ENCODE assay signal across 10 cellular contexts in genomic region chr7:64883113-64883905, GRCh38. TPM values are rescaled to one million over a fixed set of nuclear protein-coding genes. Genes with fewer than 3 reads are reported as not detected.
DNase-seq lines count a peak whose midpoint lies in the region; ATAC-seq lines count a peak whose summit lies in the region.
"Had no signal": no experiment of that assay in that cellular context is flagged by ENCODE, and none has a peak within 500 bp of the region (broad histone marks: within the 10 kb centered on the region; RNA-seq: fewer than 3 reads in every experiment).

No MANE protein-coding gene starts in this region.

- peak overlapping the region; percentile 42 for H3K4me3 ChIP-seq in right cardiac atrium (ENCODE audit: low read length)

- peaks cover 3% of the 10 kb centered on the region for H3K4me1 Mint-ChIP-seq in activated T-helper 17 cell treated with anti-CD3 and anti-CD28 coated beads, Interleukin-2, amount 50 U/mL, for 72 hours
- H3K4me1 Mint-ChIP-seq in stimulated activated memory B cell treated with anti-CD40 and anti-IgM and Interleukin-4, amounts not matched to agents 10 μg/mL and 1 μg/mL and 100 μg/mL, for 72 hours: peaks cover 21% of the 10 kb centered on the region

- intact Hi-C loops in right cardiac atrium (cut with DNase I): no loop called here

- DNase-seq in NCI-H748 (lab: John Stamatoyannopoulos, UW; ENCODE audit: unreplicated experiment) (peak; percentile 29), NCI-H748 treated with DMSO at 0.1 percent for 48 hours (lab: John Stamatoyannopoulos, UW) (no peak), right cardiac atrium (peak in 2 of 3 donors; percentile 65 to 72), RKO (ENCODE audit: low spot score) (no peak)
- no peak for DNase-seq in activated CD4-positive, CD25-positive, alpha-beta regulatory T cell treated with anti-CD3 and anti-CD28 coated beads, Interleukin-2, amount 50 U/mL, for 72 hours
- DNase-seq: MM.1S had no signal

- no peaks in the 10 kb centered on the region for H3K9me3 Mint-ChIP-seq in activated T-helper 17 cell treated with anti-CD3 and anti-CD28 coated beads, Interleukin-2, amount 50 U/mL, for 72 hours
- no peaks in the 10 kb centered on the region for H3K9me3 Mint-ChIP-seq in stimulated activated memory B cell treated with anti-CD40 and anti-IgM and Interleukin-4, amounts not matched to agents 10 μg/mL and 1 μg/mL and 100 μg/mL, for 72 hours

- H3K27ac ChIP-seq in right cardiac atrium (ENCODE audit: low read length): no peak overlapping the region

- H3K9me3 ChIP-seq in right cardiac atrium (ENCODE audit: control insufficient read depth, low read length): no peaks in the 10 kb centered on the region

- H3K27me3 Mint-ChIP-seq in activated T-helper 17 cell treated with anti-CD3 and anti-CD28 coated beads, Interleukin-2, amount 50 U/mL, for 72 hours: peaks cover 36% of the 10 kb centered on the region
- peaks cover 89% of the 10 kb centered on the region for H3K27me3 Mint-ChIP-seq in stimulated activated memory B cell treated with anti-CD40 and anti-IgM and Interleukin-4, amounts not matched to agents 10 μg/mL and 1 μg/mL and 100 μg/mL, for 72 hours

- no peak for ATAC-seq in activated T-helper 17 cell treated with anti-CD3 and anti-CD28 coated beads, Interleukin-2, amount 50 U/mL, for 72 hours (replicated peaks)
- peak in 1 of 2 donors; percentile 13 for ATAC-seq in right cardiac atrium
- ATAC-seq in stimulated activated memory B cell treated with anti-CD40 and anti-IgM and Interleukin-4, amounts not matched to agents 10 μg/mL and 1 μg/mL and 100 μg/mL, for 72 hours: no peak
- ATAC-seq in GM21390 (IDR thresholded peaks at IDR 0.05; ENCODE audit: unreplicated experiment): no peak
- ATAC-seq: Panc1 had no signal

- H3K27ac Mint-ChIP-seq in activated T-helper 17 cell treated with anti-CD3 and anti-CD28 coated beads, Interleukin-2, amount 50 U/mL, for 72 hours: no peak overlapping the region
- no peak overlapping the region for H3K27ac Mint-ChIP-seq in stimulated activated memory B cell treated with anti-CD40 and anti-IgM and Interleukin-4, amounts not matched to agents 10 μg/mL and 1 μg/mL and 100 μg/mL, for 72 hours

- peak overlapping the region; percentile 70 for H3K4me3 Mint-ChIP-seq in activated T-helper 17 cell treated with anti-CD3 and anti-CD28 coated beads, Interleukin-2, amount 50 U/mL, for 72 hours
- H3K4me3 Mint-ChIP-seq in stimulated activated memory B cell treated with anti-CD40 and anti-IgM and Interleukin-4, amounts not matched to agents 10 μg/mL and 1 μg/mL and 100 μg/mL, for 72 hours: peak overlapping the region; percentile 74

- no peaks in the 10 kb centered on the region for H3K27me3 ChIP-seq in right cardiac atrium (ENCODE audit: control insufficient read depth, insufficient read depth)

- no peaks in the 10 kb centered on the region for H3K4me1 ChIP-seq in right cardiac atrium (ENCODE audit: control insufficient read depth, insufficient read depth, low read length)

- H3K36me3 Mint-ChIP-seq in activated T-helper 17 cell treated with anti-CD3 and anti-CD28 coated beads, Interleukin-2, amount 50 U/mL, for 72 hours (ENCODE audit: low read depth): no peaks in the 10 kb centered on the region
- H3K36me3 Mint-ChIP-seq in stimulated activated memory B cell treated with anti-CD40 and anti-IgM and Interleukin-4, amounts not matched to agents 10 μg/mL and 1 μg/mL and 100 μg/mL, for 72 hours: no peaks in the 10 kb centered on the region

- 49% methylated on average over 38 of the region's 38 CpGs for WGBS in right cardiac atrium

RNA-seq across cellular contexts. Expression of gene ZNF273, which starts 19.8 kb away (rescaled TPM):
- total RNA-seq in activated T-helper 17 cell treated with anti-CD3 and anti-CD28 coated beads, Interleukin-2, amount 50 U/mL, for 72 hours: 10 to 100 TPM in 1 of 2 donors, 1 to 10 TPM in 1; 9.1 to 13.6 TPM
- 1 to 10 TPM; 2.9 to 3.9 (median 3.4) TPM for total RNA-seq in right cardiac atrium
- polyA plus RNA-seq in right cardiac atrium: 2.6 TPM

Comparison
In these comparisons a context has a peak if more than half of its experiments do, and no peak if none do; other contexts are left out.
1. DNase-seq: peak in NCI-H748 (single experiment) and right cardiac atrium (2 of 3); none in NCI-H748 treated with DMSO at 0.1 percent for 48 hours (single experiment), activated CD4-positive, CD25-positive, alpha-beta regulatory T cell treated with anti-CD3 and anti-CD28 coated beads, Interleukin-2, amount 50 U/mL, for 72 hours (single experiment) and RKO (single experiment).